In the genomic region with DNA sequence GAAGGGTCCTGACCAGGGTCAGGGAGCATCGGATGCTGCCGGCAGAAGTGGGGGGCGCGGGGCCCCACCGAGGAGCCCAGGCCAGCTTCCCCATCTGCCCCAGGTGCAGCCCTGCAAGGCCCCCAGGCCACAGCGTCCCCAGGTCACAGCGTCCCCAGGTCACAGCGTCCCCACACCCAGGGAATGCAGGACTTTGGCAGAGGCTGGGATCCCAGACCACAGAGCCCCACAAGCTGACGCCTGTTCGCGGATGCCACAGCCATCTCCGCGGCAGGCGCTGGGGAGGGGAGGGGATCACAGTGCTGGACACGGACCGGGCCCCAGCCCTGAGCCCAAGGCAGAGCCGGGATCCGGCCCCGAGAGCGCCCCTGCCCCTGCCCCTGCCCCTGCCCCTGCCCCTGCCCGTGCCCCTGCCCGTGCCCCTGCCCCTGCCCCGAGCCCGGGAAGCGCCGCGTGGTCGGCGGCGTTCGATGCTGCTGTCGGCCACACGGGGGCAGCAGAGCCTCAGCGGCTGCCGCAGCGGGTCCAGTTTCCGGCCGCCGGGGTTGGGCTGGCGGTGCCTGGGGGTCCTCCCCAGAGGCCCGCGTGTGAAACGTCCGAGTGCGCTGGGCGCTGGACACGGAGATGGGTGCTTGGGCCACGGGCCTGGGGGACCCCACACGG, we compare ENCODE assay signal across 9 cellular contexts. TPM values are rescaled to one million over a fixed set of nuclear protein-coding genes. Genes with fewer than 3 reads are reported as not detected.
DNase-seq lines count a peak whose midpoint lies in the region; ATAC-seq and TF ChIP-seq lines count a peak whose summit lies in the region.
"Not testable (repeated sequence)": the region's sequence is repeated elsewhere in the genome, so short reads cannot be mapped to it uniquely, and the experiment has no call there.
"Had no signal": no experiment of that assay in that cellular context is flagged by ENCODE, and none has a peak within 500 bp of the region (broad histone marks: within the 10 kb centered on the region; RNA-seq: fewer than 3 reads in every experiment).

No MANE protein-coding gene starts in this region.

- H4K20me1 ChIP-seq in BLaER1 = not testable (repeated sequence)

- TF ChIP-seq CTCF in coronary artery (IDR thresholded peaks at IDR 0.05) = not testable (repeated sequence)

- not testable (repeated sequence) for H3K4me1 Mint-ChIP-seq in T-helper 17 cell
- peaks cover 0 to 11% (median 3%) of the 10 kb centered on the region in 4 donors for H3K4me1 Mint-ChIP-seq in naive thymus-derived CD8-positive, alpha-beta T cell

- H3K4me2 ChIP-seq in BLaER1 = peak overlapping the region; percentile 81

- H3K4me3 Mint-ChIP-seq in T-helper 17 cell; naive thymus-derived CD8-positive, alpha-beta T cell: not testable (repeated sequence)

- H3K27ac ChIP-seq in BLaER1 = peak overlapping the region; percentile 80
- not testable (repeated sequence) for H3K27ac ChIP-seq in coronary artery

- H3K27me3 ChIP-seq in BLaER1 = not testable (repeated sequence)

- POLR2A ChIA-PET in naive thymus-derived CD8-positive, alpha-beta T cell (lab: Charles Lee) = not testable (repeated sequence)

- peak overlapping the region; percentile 54; the same call in 1 of the 2 replicates for H3K4me3 ChIP-seq in BLaER1
- not testable (repeated sequence) for H3K4me3 ChIP-seq in coronary artery

- ATAC-seq in GM18868 (IDR thresholded peaks at IDR 0.05; ENCODE audit: unreplicated experiment) (peak; percentile 48), GM21515 (IDR thresholded peaks at IDR 0.05; ENCODE audit: unreplicated experiment) (peak; percentile 26), HG02938 (IDR thresholded peaks at IDR 0.05; ENCODE audit: unreplicated experiment) (peak; percentile 37), HG03460 (IDR thresholded peaks at IDR 0.05; ENCODE audit: unreplicated experiment) (peak; percentile 48), T-helper 17 cell (peak; percentile 69)
- peak; percentile 70 to 76 for ATAC-seq in naive thymus-derived CD8-positive, alpha-beta T cell

- H3K27me3 Mint-ChIP-seq in T-helper 17 cell = peaks cover 19% of the 10 kb centered on the region
- peaks cover 2 to 11% (median 4%) of the 10 kb centered on the region in 5 donors for H3K27me3 Mint-ChIP-seq in naive thymus-derived CD8-positive, alpha-beta T cell

- H3K27ac Mint-ChIP-seq in T-helper 17 cell; naive thymus-derived CD8-positive, alpha-beta T cell: not testable (repeated sequence)

- DNase-seq in T-helper 17 cell; naive thymus-derived CD8-positive, alpha-beta T cell: not testable (repeated sequence)
- peak; percentile 16 for DNase-seq in coronary artery (ENCODE audit: low spot score)

- not testable (repeated sequence) for H3K9me3 Mint-ChIP-seq in naive thymus-derived CD8-positive, alpha-beta T cell

- H3K4me1 ChIP-seq in BLaER1 = peaks cover 14% of the 10 kb centered on the region

- H3K36me3 ChIP-seq in BLaER1 = not testable (repeated sequence)

- H3K9me3 ChIP-seq in BLaER1; T-helper 17 cell (ENCODE audit: control insufficient read depth, low read length, poor library complexity, severe bottlenecking): not testable (repeated sequence)

- not testable (repeated sequence) for H3K36me3 Mint-ChIP-seq in T-helper 17 cell (ENCODE audit: low read depth); naive thymus-derived CD8-positive, alpha-beta T cell

- H3K9ac ChIP-seq in BLaER1 = peak overlapping the region; percentile 68

RNA-seq across cellular contexts. Expression of gene TMEM121, which starts 33.1 kb away (rescaled TPM):
- total RNA-seq in T-helper 17 cell = 1 to 10 TPM in 1 of 2 donors, under 1 TPM in 1; 0.85 to 2.6 TPM
- 1 to 10 TPM; 5.5 to 6.6 TPM for total RNA-seq in naive thymus-derived CD8-positive, alpha-beta T cell
- 1 to 10 TPM; 1.6 to 4.4 (median 4.3) TPM for polyA plus RNA-seq in naive thymus-derived CD8-positive, alpha-beta T cell
- total RNA-seq: Caco-2 had no signal
